26 cellular contexts compared by ENCODE assay signal in genomic region chr14:101583006-101583708, GRCh38. TPM values are rescaled to one million over a fixed set of nuclear protein-coding genes. Genes with fewer than 3 reads are reported as not detected.
"Had no signal": no experiment of that assay in that cellular context is flagged by ENCODE, and none has a peak within 500 bp of the region (broad histone marks: within the 10 kb centered on the region; RNA-seq: fewer than 3 reads in every experiment).

No MANE protein-coding gene starts in this region.

- H3K4me3 Mint-ChIP-seq: endodermal cell, memory B cell, mesothelial cell of epicardium, natural killer cell, neural progenitor cell had no signal

- H3K9ac ChIP-seq: neural progenitor cell had no signal

- H3K9me3 Mint-ChIP-seq: endodermal cell, mesothelial cell of epicardium, natural killer cell had no signal

- H3K4me2 ChIP-seq: neural progenitor cell had no signal

- H3K4me1 ChIP-seq: heart left ventricle, left lung, lower lobe of right lung, sigmoid colon, stomach, transverse colon had no signal

- H3K9me3 ChIP-seq: heart left ventricle, left lung, lower lobe of right lung, sigmoid colon, stomach, thoracic aorta, transverse colon had no signal

- ATAC-seq: left lung, lower lobe of right lung had no signal

- FAIRE-seq: endothelial cell of umbilical vein, frontal cortex had no signal

- H3K27ac ChIP-seq: coronary artery, heart left ventricle, left lung, lower lobe of right lung, neural progenitor cell, sigmoid colon, stomach, thoracic aorta, transverse colon had no signal

- H2AFZ ChIP-seq: neural progenitor cell had no signal

- H3K36me3 Mint-ChIP-seq: memory B cell, mesothelial cell of epicardium, natural killer cell, neural progenitor cell had no signal

- H3K36me3 ChIP-seq: heart left ventricle, left lung, lower lobe of right lung, neural progenitor cell, sigmoid colon, stomach, thoracic aorta, transverse colon had no signal

- H3K4me1 Mint-ChIP-seq: endodermal cell, memory B cell, mesothelial cell of epicardium, natural killer cell had no signal

- H3K27ac Mint-ChIP-seq: endodermal cell, memory B cell, mesothelial cell of epicardium, natural killer cell, neural progenitor cell had no signal

- DNase-seq: effector CD4-positive, alpha-beta T cell; endodermal cell; erythroblast; hypothalamus; islet precursor cell; left lung; lower lobe of right lung; natural killer cell; occipital lobe; sigmoid colon; stimulated activated CD4-positive, alpha-beta T cell treated with anti-CD3 and anti-CD28 coated beads, Interleukin-12 subunit alpha, Interleukin-12 subunit beta, amount 100 ng/mL, for 4 hours; stimulated activated naive CD4-positive, alpha-beta T cell; stomach; transverse colon had no signal

- H3K4me3 ChIP-seq: heart left ventricle, left lung, lower lobe of right lung, neural progenitor cell, sigmoid colon, stomach, thoracic aorta, transverse colon had no signal

RNA-seq across cellular contexts. Expression of gene DIO3, which starts 21.9 kb away (rescaled TPM):
- total RNA-seq: dermis microvascular lymphatic vessel endothelial cell, endothelial cell of umbilical vein, glomerular endothelial cell, myocyte, natural killer cell, occipital lobe, pulmonary artery endothelial cell had no signal
- polyA plus RNA-seq: endothelial cell of umbilical vein had no signal
